ENCODE assay signal across 28 cellular contexts in genomic region chr2:209682646-209683045, GRCh38.
"Had no signal": no experiment of that assay in that cellular context is flagged by ENCODE, and none has a peak within 500 bp of the region (broad histone marks: within the 10 kb centered on the region; RNA-seq: fewer than 3 reads in every experiment).

No MANE protein-coding gene starts in this region.

- H3K4me3 ChIP-seq: esophagus muscularis mucosa, heart right ventricle, left ventricle myocardium inferior, lower lobe of right lung, right atrium auricular region, sigmoid colon, testis, tibial artery had no signal

- H3K9me3 ChIP-seq: esophagus muscularis mucosa, heart right ventricle, left ventricle myocardium inferior, lower lobe of right lung, right atrium auricular region, sigmoid colon, testis, tibial artery had no signal

- H3K27ac ChIP-seq: epithelial cell of prostate, esophagus muscularis mucosa, foreskin keratinocyte, heart right ventricle, left ventricle myocardium inferior, lower lobe of right lung, right atrium auricular region, sigmoid colon, testis, tibial artery had no signal

- H3K4me1 ChIP-seq: foreskin keratinocyte, lower lobe of right lung, testis had no signal

- ATAC-seq: foreskin keratinocyte; heart right ventricle; left colon; lower lobe of right lung; naive thymus-derived CD8-positive, alpha-beta T cell; stimulated activated memory B cell treated with anti-CD40 and anti-IgM and Interleukin-4, amounts not matched to agents 10 μg/mL and 1 μg/mL and 100 μg/mL, for 72 hours; stimulated activated naive CD8-positive, alpha-beta T cell treated with anti-CD3 and anti-CD28 coated beads, Interleukin-15, Interleukin-2, amounts not matched to agents 100 U/mL and 50 U/mL, for 24 hours had no signal

- H3K27me3 ChIP-seq: esophagus muscularis mucosa, foreskin keratinocyte, heart right ventricle, right atrium auricular region, sigmoid colon, testis, tibial artery had no signal

- DNase-seq: caudate nucleus; cerebellar nuclear complex; cortex of kidney; effector CD8-positive, alpha-beta T cell; endodermal cell; foreskin keratinocyte; glutamatergic neuron; heart right ventricle; hypothalamus; immature natural killer cell; islet precursor cell; kidney glomerular epithelial cell; left colon; left ventricle myocardium inferior; lower lobe of right lung; naive thymus-derived CD8-positive, alpha-beta T cell; nucleus accumbens; sigmoid colon; stimulated activated CD4-positive, alpha-beta T cell treated with anti-CD3 and anti-CD28 coated beads, Interleukin-2, amount 100 ng/mL, for 24 hours; stimulated activated CD4-positive, alpha-beta T cell treated with anti-CD3 and anti-CD28 coated beads, Interleukin-4, amount 100 ng/mL, for 24 hours; stimulated activated naive CD8-positive, alpha-beta T cell treated with anti-CD3 and anti-CD28 coated beads, Interleukin-15, Interleukin-2, amounts not matched to agents 100 U/mL and 50 U/mL, for 24 hours; substantia nigra; testis; tibial artery had no signal

- H3K36me3 ChIP-seq: esophagus muscularis mucosa, left ventricle myocardium inferior, lower lobe of right lung, right atrium auricular region, sigmoid colon had no signal
